ENCODE assay signal across 12 cellular contexts in the genomic region with DNA sequence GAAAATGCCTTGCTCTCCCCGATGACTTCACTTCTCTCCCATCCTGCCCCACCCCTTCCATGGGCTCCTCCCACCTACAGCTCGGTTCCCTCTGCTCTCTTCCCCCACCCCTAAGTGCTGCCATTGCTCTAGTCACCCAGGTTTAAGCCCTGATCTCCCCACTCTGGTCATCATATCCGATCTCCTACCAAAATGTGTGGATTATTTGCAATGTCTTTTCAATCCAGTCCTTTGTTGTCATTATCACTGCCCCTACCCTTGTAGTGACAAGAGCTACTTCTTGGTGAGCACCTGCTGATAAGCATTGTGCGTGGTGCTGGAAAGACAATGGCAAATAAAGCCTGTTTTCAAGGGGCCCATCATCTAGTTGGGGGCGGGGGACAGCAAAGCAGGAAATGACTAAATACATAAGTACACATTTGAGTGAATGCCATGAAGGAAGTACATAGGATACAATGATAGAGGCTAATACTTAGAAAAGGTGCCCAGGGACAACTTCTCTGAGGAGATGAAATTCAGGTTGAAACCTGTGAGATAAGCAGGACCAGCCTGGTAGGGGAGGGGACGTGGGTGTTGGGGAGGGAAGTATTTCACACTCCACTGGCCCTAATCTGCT.
A peak's percentile ranks its signal among the peaks of the same experiment; 100 is the strongest.
DNase-seq lines count a peak whose midpoint lies in the region; ATAC-seq, FAIRE-seq and TF ChIP-seq lines count a peak whose summit lies in the region.
"Had no signal": no experiment of that assay in that cellular context is flagged by ENCODE, and none has a peak within 500 bp of the region (broad histone marks: within the 10 kb centered on the region; RNA-seq: fewer than 3 reads in every experiment).

No MANE protein-coding gene starts in this region.

- no peaks in the 10 kb centered on the region for H3K9me3 ChIP-seq in HepG2 (ENCODE audit: low read length)
- no peaks in the 10 kb centered on the region for H3K9me3 ChIP-seq in right lobe of liver
- H3K9me3 ChIP-seq in MG63 = no peaks in the 10 kb centered on the region
- no peaks in the 10 kb centered on the region for H3K9me3 ChIP-seq in aorta (ENCODE audit: control insufficient read depth, low read length)
- no peaks in the 10 kb centered on the region for H3K9me3 ChIP-seq in esophagus squamous epithelium

- in situ Hi-C loops in HepG2 (cut with HindIII; ENCODE audit: extremely low pct_ligation_motif_present, low pct_unique_long_range_greater_than_20kb) = no loop called here

- no peak for TF ChIP-seq EP300 in HepG2 (IDR thresholded peaks at IDR 0.05; ENCODE audit: low read depth in 2 of 2, low read length in 2 of 2)
- TF ChIP-seq EP300 in HepG2 (CRISPR knock-in tag; IDR thresholded peaks at IDR 0.05; ENCODE audit: borderline replicate concordance) = no peak

- POLR2A ChIA-PET in HepG2 (lab: Yijun Ruan, JAX) = no interaction called here

- H3K4me1 ChIP-seq in HepG2 (ENCODE audit: insufficient read depth, low read length) = peaks cover 21% of the 10 kb centered on the region
- H3K4me1 ChIP-seq in right lobe of liver = no peaks in the 10 kb centered on the region
- no peaks in the 10 kb centered on the region for H3K4me1 ChIP-seq in aorta (ENCODE audit: control insufficient read depth in 1 of 2, insufficient read depth in 2 of 2, low read length in 2 of 2)
- no peaks in the 10 kb centered on the region for H3K4me1 ChIP-seq in esophagus squamous epithelium
- H3K4me1 ChIP-seq: parathyroid adenoma had no signal

- ATAC-seq in HepG2 (no peak), right lobe of liver (no peak), aorta (ENCODE audit: low FRiP score) (no peak), GM21825 (IDR thresholded peaks at IDR 0.05; ENCODE audit: unreplicated experiment) (no peak)
- ATAC-seq in activated T-helper 17 cell treated with anti-CD3 and anti-CD28 coated beads, Interleukin-2, amount 50 U/mL, for 72 hours (replicated peaks) = peak; percentile 37

- H3K27ac Mint-ChIP-seq in activated T-helper 17 cell treated with anti-CD3 and anti-CD28 coated beads, Interleukin-2, amount 50 U/mL, for 72 hours = peak overlapping the region; percentile 86
- no peak overlapping the region for H3K27ac Mint-ChIP-seq in stimulated activated naive CD8-positive, alpha-beta T cell treated with anti-CD3 and anti-CD28 coated beads, Interleukin-15, Interleukin-2, amounts not matched to agents 100 ng/mL and 50 ng/mL, for 24 hours
- H3K27ac Mint-ChIP-seq: activated naive CD4-positive, alpha-beta T cell treated with anti-CD3 and anti-CD28 coated beads, Interleukin-2, amount 50 U/mL, for 72 hours had no signal

- no peaks in the 10 kb centered on the region for H3K36me3 Mint-ChIP-seq in activated T-helper 17 cell treated with anti-CD3 and anti-CD28 coated beads, Interleukin-2, amount 50 U/mL, for 72 hours (ENCODE audit: low read depth)
- no peaks in the 10 kb centered on the region for H3K36me3 Mint-ChIP-seq in stimulated activated naive CD8-positive, alpha-beta T cell treated with anti-CD3 and anti-CD28 coated beads, Interleukin-15, Interleukin-2, amounts not matched to agents 100 ng/mL and 50 ng/mL, for 24 hours (ENCODE audit: low read depth)
- H3K36me3 Mint-ChIP-seq: CD4-positive, CD25-positive, alpha-beta regulatory T cell had no signal

- no peak for TF ChIP-seq RAD21 in HepG2 (CRISPR knock-in tag; IDR thresholded peaks at IDR 0.05)

- no peak overlapping the region for H3K4me2 ChIP-seq in HepG2 (ENCODE audit: low read depth, low read length)

- H3K27me3 Mint-ChIP-seq in activated T-helper 17 cell treated with anti-CD3 and anti-CD28 coated beads, Interleukin-2, amount 50 U/mL, for 72 hours = peaks cover 5% of the 10 kb centered on the region
- no peaks in the 10 kb centered on the region for H3K27me3 Mint-ChIP-seq in stimulated activated naive CD8-positive, alpha-beta T cell treated with anti-CD3 and anti-CD28 coated beads, Interleukin-15, Interleukin-2, amounts not matched to agents 100 ng/mL and 50 ng/mL, for 24 hours
- H3K27me3 Mint-ChIP-seq: CD4-positive, CD25-positive, alpha-beta regulatory T cell had no signal

- peaks cover 6% of the 10 kb centered on the region for H3K9me3 Mint-ChIP-seq in activated T-helper 17 cell treated with anti-CD3 and anti-CD28 coated beads, Interleukin-2, amount 50 U/mL, for 72 hours
- no peaks in the 10 kb centered on the region for H3K9me3 Mint-ChIP-seq in stimulated activated naive CD8-positive, alpha-beta T cell treated with anti-CD3 and anti-CD28 coated beads, Interleukin-15, Interleukin-2, amounts not matched to agents 100 ng/mL and 50 ng/mL, for 24 hours

- peaks cover 29% of the 10 kb centered on the region for H3K4me1 Mint-ChIP-seq in activated T-helper 17 cell treated with anti-CD3 and anti-CD28 coated beads, Interleukin-2, amount 50 U/mL, for 72 hours
- peaks cover 30% of the 10 kb centered on the region for H3K4me1 Mint-ChIP-seq in stimulated activated naive CD8-positive, alpha-beta T cell treated with anti-CD3 and anti-CD28 coated beads, Interleukin-15, Interleukin-2, amounts not matched to agents 100 ng/mL and 50 ng/mL, for 24 hours (ENCODE audit: low read depth)

- TF ChIP-seq CTCF in HepG2 (CRISPR knock-in tag; IDR thresholded peaks at IDR 0.05) (no peak), right lobe of liver (IDR thresholded peaks at IDR 0.05) (no peak), esophagus squamous epithelium (IDR thresholded peaks at IDR 0.05) (no peak)

- H4K20me1 ChIP-seq in HepG2 (ENCODE audit: insufficient read depth, low read length) = no peaks in the 10 kb centered on the region

- H2AFZ ChIP-seq in HepG2 (ENCODE audit: low read length) = no peak overlapping the region
- H2AFZ ChIP-seq: parathyroid adenoma had no signal

- TF ChIP-seq POLR2A in HepG2 (IDR thresholded peaks at IDR 0.05; ENCODE audit: insufficient read depth in 1 of 2, low read depth in 2 of 2, low read length in 2 of 2) (no peak), right lobe of liver (IDR thresholded peaks at IDR 0.05) (no peak), esophagus squamous epithelium (IDR thresholded peaks at IDR 0.05) (no peak)

- peak overlapping the region; percentile 44 for H3K4me3 Mint-ChIP-seq in activated T-helper 17 cell treated with anti-CD3 and anti-CD28 coated beads, Interleukin-2, amount 50 U/mL, for 72 hours
- H3K4me3 Mint-ChIP-seq in stimulated activated naive CD8-positive, alpha-beta T cell treated with anti-CD3 and anti-CD28 coated beads, Interleukin-15, Interleukin-2, amounts not matched to agents 100 ng/mL and 50 ng/mL, for 24 hours = peak overlapping the region; percentile 7
- H3K4me3 Mint-ChIP-seq: CD4-positive, CD25-positive, alpha-beta regulatory T cell had no signal

- DNase-seq in HepG2 (ENCODE audit: low spot score) (peak; percentile 44), right lobe of liver (no peak), MG63 (peak; percentile 7), aorta (no peak), esophagus squamous epithelium (lab: John Stamatoyannopoulos, UW) (no peak)

- no peaks in the 10 kb centered on the region for H3K36me3 ChIP-seq in HepG2 (replicated peaks in 1 of 2; ENCODE audit: control insufficient read depth in 1 of 2, insufficient read depth in 2 of 2, low read length in 2 of 2)
- no peaks in the 10 kb centered on the region for H3K36me3 ChIP-seq in right lobe of liver
- H3K36me3 ChIP-seq in MG63 = no peaks in the 10 kb centered on the region
- H3K36me3 ChIP-seq in aorta (ENCODE audit: control insufficient read depth in 1 of 2, insufficient read depth in 2 of 2, low read length in 1 of 2) = no peaks in the 10 kb centered on the region
- H3K36me3 ChIP-seq in esophagus squamous epithelium = peaks cover 0 to 13% (median 0%) of the 10 kb centered on the region in 3 donors

- FAIRE-seq in HepG2 (lab: Jason Lieb, UNC) = peak; percentile 4

- H3K9ac ChIP-seq in HepG2 (ENCODE audit: insufficient read depth, low read depth, low read length) = no peak overlapping the region
- H3K9ac ChIP-seq: parathyroid adenoma had no signal

- CTCF ChIA-PET in HepG2 (lab: Yijun Ruan, JAX; ENCODE audit: low intra/inter-chr PET ratio, low total read pairs) = no interaction called here

- intact Hi-C loops in HepG2 (cut with micrococcal nuclease; ENCODE audit: unreplicated experiment) = no loop called here
- intact Hi-C loops in right lobe of liver (cut with DNase I) = no loop called here
- intact Hi-C loops in aorta (cut with DNase I) = no loop called here
- intact Hi-C loops in esophagus squamous epithelium (cut with DNase I) = no loop called here

- no TSS peak for BruUV-seq in HepG2 (replicated peaks; lab: Mats Ljungman, UMichigan)

- H3K27ac ChIP-seq in HepG2 (ENCODE audit: extremely low read length, insufficient read depth, low read length) (no peak overlapping the region), right lobe of liver (no peak overlapping the region), aorta (ENCODE audit: low read depth in 1 of 2, low read length in 2 of 2) (no peak overlapping the region), esophagus squamous epithelium (no peak overlapping the region)
- H3K27ac ChIP-seq: parathyroid adenoma, SK-N-MC had no signal

- H3K27me3 ChIP-seq in HepG2 (ENCODE audit: control insufficient read depth in 1 of 2, insufficient read depth in 2 of 2, low read length in 2 of 2) (no peaks in the 10 kb centered on the region), right lobe of liver (no peaks in the 10 kb centered on the region), MG63 (no peaks in the 10 kb centered on the region), aorta (ENCODE audit: control insufficient read depth in 1 of 2, insufficient read depth in 2 of 2, low read length in 1 of 2) (no peaks in the 10 kb centered on the region), esophagus squamous epithelium (no peaks in the 10 kb centered on the region)

- 19% methylated on average over 5 of the region's 6 CpGs for WGBS in HepG2 (ENCODE audit: low lambda C conversion rate)
- WGBS in right lobe of liver (ENCODE audit: insufficient coverage, low coverage, low lambda C conversion rate, missing lambda C conversion rate) = 39% methylated on average over 6 of the region's 6 CpGs
- 44 to 53% methylated on average over 6 of the region's 6 CpGs for WGBS in aorta, 2 donors
- WGBS in esophagus squamous epithelium, 2 donors = 29 to 46% methylated on average over 5 to 6 of the region's 6 CpGs

- H3K4me3 ChIP-seq in HepG2 (replicated peaks in 1 of 3; ENCODE audit: insufficient read depth in 1 of 3, low read depth in 2 of 3, low read length in 3 of 3) = no peak overlapping the region
- H3K4me3 ChIP-seq in right lobe of liver = no peak overlapping the region
- H3K4me3 ChIP-seq in MG63 = no peak overlapping the region
- H3K4me3 ChIP-seq in aorta (ENCODE audit: low read length in 2 of 2) = no peak overlapping the region
- no peak overlapping the region for H3K4me3 ChIP-seq in esophagus squamous epithelium
- H3K4me3 ChIP-seq: SK-N-MC had no signal

- no peaks in the 10 kb centered on the region for H3K79me2 ChIP-seq in HepG2 (ENCODE audit: insufficient read depth, low read length)
- H3K79me2 ChIP-seq: parathyroid adenoma had no signal

TF ChIP-seq in HepG2, 621 proteins besides CTCF, POLR2A, EP300 and RAD21 (continues in another document):
- TF ChIP-seq SOX6 (IDR thresholded peaks at IDR 0.05) (no peak), SOX6 (CRISPR knock-in tag; IDR thresholded peaks at IDR 0.05) (peak; percentile 50; the same call in 1 of the 2 replicates), GABPA (IDR thresholded peaks at IDR 0.05; ENCODE audit: low read depth, low read length) (no peak), GABPA (CRISPR knock-in tag; IDR thresholded peaks at IDR 0.05; ENCODE audit: low read depth) (peak; percentile 20; the same call in 1 of the 2 replicates), SOX5 (CRISPR knock-in tag; IDR thresholded peaks at IDR 0.05; ENCODE audit: borderline replicate concordance) (peak; percentile 72; the same call in 1 of the 2 replicates)

Comparison
In these comparisons a context has a peak if more than half of its experiments do, and no peak if none do; other contexts are left out.
1. DNase-seq: peak in HepG2 (single experiment) and MG63 (single experiment); none in right lobe of liver (0 of 3), aorta (0 of 2) and esophagus squamous epithelium (single experiment).